1 cellular context compared by ENCODE assay signal in the genomic region with DNA sequence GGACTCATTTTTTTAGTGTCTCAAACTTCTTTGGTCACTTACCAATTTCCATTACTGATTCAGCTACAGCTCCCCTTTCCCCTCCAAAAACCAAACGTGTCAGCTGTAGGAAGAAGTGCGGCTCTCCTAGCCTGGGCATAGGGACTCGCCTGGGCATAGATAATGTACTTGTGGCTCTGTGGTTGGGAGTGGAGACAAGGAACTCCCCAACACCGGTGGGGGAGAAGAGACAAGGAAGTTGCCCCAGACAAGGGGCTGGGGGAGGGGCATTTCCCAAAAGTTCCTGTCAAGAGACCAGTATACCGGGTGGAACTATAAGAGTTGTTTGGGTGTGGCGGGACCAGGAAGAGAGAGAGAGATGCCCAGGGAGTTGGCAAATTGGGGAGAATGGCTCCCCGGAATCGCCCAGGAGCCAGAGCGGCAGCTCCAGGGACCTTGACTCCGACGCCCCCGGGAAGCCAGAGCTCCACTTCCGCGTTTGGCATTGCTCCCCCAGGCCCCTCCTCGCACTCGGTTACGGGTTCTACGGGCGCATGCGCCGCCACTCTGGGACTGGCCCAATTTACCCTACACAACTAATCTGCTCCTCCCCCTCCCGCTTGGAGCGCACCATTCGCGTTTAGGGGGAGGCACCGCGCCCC.
TF ChIP-seq lines count a peak whose summit lies in the region.

No MANE protein-coding gene starts in this region.

TF ChIP-seq in HepG2, 621 proteins besides CTCF, POLR2A, EP300 and RAD21 (continued from another document and continues in another):
- TF ChIP-seq, protein P1, sequence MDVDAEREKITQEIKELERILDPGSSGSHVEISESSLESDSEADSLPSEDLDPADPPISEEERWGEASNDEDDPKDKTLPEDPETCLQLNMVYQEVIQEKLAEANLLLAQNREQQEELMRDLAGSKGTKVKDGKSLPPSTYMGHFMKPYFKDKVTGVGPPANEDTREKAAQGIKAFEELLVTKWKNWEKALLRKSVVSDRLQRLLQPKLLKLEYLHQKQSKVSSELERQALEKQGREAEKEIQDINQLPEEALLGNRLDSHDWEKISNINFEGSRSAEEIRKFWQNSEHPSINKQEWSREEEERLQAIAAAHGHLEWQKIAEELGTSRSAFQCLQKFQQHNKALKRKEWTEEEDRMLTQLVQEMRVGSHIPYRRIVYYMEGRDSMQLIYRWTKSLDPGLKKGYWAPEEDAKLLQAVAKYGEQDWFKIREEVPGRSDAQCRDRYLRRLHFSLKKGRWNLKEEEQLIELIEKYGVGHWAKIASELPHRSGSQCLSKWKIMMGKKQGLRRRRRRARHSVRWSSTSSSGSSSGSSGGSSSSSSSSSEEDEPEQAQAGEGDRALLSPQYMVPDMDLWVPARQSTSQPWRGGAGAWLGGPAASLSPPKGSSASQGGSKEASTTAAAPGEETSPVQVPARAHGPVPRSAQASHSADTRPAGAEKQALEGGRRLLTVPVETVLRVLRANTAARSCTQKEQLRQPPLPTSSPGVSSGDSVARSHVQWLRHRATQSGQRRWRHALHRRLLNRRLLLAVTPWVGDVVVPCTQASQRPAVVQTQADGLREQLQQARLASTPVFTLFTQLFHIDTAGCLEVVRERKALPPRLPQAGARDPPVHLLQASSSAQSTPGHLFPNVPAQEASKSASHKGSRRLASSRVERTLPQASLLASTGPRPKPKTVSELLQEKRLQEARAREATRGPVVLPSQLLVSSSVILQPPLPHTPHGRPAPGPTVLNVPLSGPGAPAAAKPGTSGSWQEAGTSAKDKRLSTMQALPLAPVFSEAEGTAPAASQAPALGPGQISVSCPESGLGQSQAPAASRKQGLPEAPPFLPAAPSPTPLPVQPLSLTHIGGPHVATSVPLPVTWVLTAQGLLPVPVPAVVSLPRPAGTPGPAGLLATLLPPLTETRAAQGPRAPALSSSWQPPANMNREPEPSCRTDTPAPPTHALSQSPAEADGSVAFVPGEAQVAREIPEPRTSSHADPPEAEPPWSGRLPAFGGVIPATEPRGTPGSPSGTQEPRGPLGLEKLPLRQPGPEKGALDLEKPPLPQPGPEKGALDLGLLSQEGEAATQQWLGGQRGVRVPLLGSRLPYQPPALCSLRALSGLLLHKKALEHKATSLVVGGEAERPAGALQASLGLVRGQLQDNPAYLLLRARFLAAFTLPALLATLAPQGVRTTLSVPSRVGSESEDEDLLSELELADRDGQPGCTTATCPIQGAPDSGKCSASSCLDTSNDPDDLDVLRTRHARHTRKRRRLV (CRISPR knock-in tag; IDR thresholded peaks at IDR 0.05) = no peak
- TF ChIP-seq ZNF766 (CRISPR knock-in tag; IDR thresholded peaks at IDR 0.05; ENCODE audit: borderline replicate concordance) (0 out of 2 replicates have a peak, but pooled peaks have one; percentile 56), KMT2A (CRISPR knock-in tag; IDR thresholded peaks at IDR 0.05) (peak; percentile 5), ARHGAP35 (CRISPR knock-in tag; IDR thresholded peaks at IDR 0.05; ENCODE audit: borderline replicate concordance) (no peak), PHF5A (CRISPR knock-in tag; IDR thresholded peaks at IDR 0.05; ENCODE audit: low read depth, unreplicated experiment) (peak; percentile 19), SMYD3 (CRISPR knock-in tag; IDR thresholded peaks at IDR 0.05) (no peak), KDM5A (IDR thresholded peaks at IDR 0.05; ENCODE audit: borderline replicate concordance, low read length) (0 out of 2 replicates have a peak, but pooled peaks have one; percentile 12), POLR2G (IDR thresholded peaks at IDR 0.05; ENCODE audit: low read depth, low read length) (peak; percentile 94), ZFP91 (CRISPR knock-in tag; IDR thresholded peaks at IDR 0.05; ENCODE audit: borderline replicate concordance) (no peak), ZNF260 (CRISPR knock-in tag; IDR thresholded peaks at IDR 0.05; ENCODE audit: borderline replicate concordance, low read depth) (no peak), ZNF296 (CRISPR knock-in tag; conservative IDR thresholded peaks at IDR 0.05) (no peak), ZIK1 (CRISPR knock-in tag; IDR thresholded peaks at IDR 0.05; ENCODE audit: borderline replicate concordance, low read depth) (peak; percentile 91), MYC (CRISPR knock-in tag; IDR thresholded peaks at IDR 0.05; ENCODE audit: borderline replicate concordance) (no peak; the same call in 1 of the 2 replicates), SRSF4 (IDR thresholded peaks at IDR 0.05; ENCODE audit: low read depth, low read length, poor library complexity, severe bottlenecking) (no peak), KDM1A (CRISPR knock-in tag; IDR thresholded peaks at IDR 0.05) (no peak), POLR2AphosphoS2 (IDR thresholded peaks at IDR 0.05; ENCODE audit: low read depth, low read length) (no peak), TFDP1 (CRISPR knock-in tag; IDR thresholded peaks at IDR 0.05; ENCODE audit: borderline replicate concordance) (no peak), MXD4 (CRISPR knock-in tag; IDR thresholded peaks at IDR 0.05) (no peak; the same call in 1 of the 2 replicates), TBL1XR1 (IDR thresholded peaks at IDR 0.05; ENCODE audit: borderline replicate concordance, low read length, partially characterized antibody) (peak; percentile 20), SP4 (CRISPR knock-in tag; IDR thresholded peaks at IDR 0.05) (no peak), ZNF609 (CRISPR knock-in tag; IDR thresholded peaks at IDR 0.05; ENCODE audit: borderline replicate concordance) (no peak), ZNF24 (IDR thresholded peaks at IDR 0.05) (no peak), ZFAT (CRISPR knock-in tag; conservative IDR thresholded peaks at IDR 0.05) (no peak), YEATS2 (CRISPR knock-in tag; IDR thresholded peaks at IDR 0.05; ENCODE audit: borderline replicate concordance) (no peak), IRF9 (CRISPR knock-in tag; IDR thresholded peaks at IDR 0.05; ENCODE audit: borderline replicate concordance) (peak; percentile 80; the same call in 1 of the 2 replicates)
- TF ChIP-seq, protein P2, sequence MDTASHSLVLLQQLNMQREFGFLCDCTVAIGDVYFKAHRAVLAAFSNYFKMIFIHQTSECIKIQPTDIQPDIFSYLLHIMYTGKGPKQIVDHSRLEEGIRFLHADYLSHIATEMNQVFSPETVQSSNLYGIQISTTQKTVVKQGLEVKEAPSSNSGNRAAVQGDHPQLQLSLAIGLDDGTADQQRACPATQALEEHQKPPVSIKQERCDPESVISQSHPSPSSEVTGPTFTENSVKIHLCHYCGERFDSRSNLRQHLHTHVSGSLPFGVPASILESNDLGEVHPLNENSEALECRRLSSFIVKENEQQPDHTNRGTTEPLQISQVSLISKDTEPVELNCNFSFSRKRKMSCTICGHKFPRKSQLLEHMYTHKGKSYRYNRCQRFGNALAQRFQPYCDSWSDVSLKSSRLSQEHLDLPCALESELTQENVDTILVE (CRISPR knock-in tag; IDR thresholded peaks at IDR 0.05) = no peak
- TF ChIP-seq, protein P3, sequence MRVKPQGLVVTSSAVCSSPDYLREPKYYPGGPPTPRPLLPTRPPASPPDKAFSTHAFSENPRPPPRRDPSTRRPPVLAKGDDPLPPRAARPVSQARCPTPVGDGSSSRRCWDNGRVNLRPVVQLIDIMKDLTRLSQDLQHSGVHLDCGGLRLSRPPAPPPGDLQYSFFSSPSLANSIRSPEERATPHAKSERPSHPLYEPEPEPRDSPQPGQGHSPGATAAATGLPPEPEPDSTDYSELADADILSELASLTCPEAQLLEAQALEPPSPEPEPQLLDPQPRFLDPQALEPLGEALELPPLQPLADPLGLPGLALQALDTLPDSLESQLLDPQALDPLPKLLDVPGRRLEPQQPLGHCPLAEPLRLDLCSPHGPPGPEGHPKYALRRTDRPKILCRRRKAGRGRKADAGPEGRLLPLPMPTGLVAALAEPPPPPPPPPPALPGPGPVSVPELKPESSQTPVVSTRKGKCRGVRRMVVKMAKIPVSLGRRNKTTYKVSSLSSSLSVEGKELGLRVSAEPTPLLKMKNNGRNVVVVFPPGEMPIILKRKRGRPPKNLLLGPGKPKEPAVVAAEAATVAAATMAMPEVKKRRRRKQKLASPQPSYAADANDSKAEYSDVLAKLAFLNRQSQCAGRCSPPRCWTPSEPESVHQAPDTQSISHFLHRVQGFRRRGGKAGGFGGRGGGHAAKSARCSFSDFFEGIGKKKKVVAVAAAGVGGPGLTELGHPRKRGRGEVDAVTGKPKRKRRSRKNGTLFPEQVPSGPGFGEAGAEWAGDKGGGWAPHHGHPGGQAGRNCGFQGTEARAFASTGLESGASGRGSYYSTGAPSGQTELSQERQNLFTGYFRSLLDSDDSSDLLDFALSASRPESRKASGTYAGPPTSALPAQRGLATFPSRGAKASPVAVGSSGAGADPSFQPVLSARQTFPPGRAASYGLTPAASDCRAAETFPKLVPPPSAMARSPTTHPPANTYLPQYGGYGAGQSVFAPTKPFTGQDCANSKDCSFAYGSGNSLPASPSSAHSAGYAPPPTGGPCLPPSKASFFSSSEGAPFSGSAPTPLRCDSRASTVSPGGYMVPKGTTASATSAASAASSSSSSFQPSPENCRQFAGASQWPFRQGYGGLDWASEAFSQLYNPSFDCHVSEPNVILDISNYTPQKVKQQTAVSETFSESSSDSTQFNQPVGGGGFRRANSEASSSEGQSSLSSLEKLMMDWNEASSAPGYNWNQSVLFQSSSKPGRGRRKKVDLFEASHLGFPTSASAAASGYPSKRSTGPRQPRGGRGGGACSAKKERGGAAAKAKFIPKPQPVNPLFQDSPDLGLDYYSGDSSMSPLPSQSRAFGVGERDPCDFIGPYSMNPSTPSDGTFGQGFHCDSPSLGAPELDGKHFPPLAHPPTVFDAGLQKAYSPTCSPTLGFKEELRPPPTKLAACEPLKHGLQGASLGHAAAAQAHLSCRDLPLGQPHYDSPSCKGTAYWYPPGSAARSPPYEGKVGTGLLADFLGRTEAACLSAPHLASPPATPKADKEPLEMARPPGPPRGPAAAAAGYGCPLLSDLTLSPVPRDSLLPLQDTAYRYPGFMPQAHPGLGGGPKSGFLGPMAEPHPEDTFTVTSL (CRISPR knock-in tag; IDR thresholded peaks at IDR 0.05; ENCODE audit: borderline replicate concordance) = peak; percentile 49; the same call in 1 of the 2 replicates
- TF ChIP-seq, protein P4, sequence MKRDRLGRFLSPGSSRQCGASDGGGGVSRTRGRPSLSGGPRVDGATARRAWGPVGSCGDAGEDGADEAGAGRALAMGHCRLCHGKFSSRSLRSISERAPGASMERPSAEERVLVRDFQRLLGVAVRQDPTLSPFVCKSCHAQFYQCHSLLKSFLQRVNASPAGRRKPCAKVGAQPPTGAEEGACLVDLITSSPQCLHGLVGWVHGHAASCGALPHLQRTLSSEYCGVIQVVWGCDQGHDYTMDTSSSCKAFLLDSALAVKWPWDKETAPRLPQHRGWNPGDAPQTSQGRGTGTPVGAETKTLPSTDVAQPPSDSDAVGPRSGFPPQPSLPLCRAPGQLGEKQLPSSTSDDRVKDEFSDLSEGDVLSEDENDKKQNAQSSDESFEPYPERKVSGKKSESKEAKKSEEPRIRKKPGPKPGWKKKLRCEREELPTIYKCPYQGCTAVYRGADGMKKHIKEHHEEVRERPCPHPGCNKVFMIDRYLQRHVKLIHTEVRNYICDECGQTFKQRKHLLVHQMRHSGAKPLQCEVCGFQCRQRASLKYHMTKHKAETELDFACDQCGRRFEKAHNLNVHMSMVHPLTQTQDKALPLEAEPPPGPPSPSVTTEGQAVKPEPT (CRISPR knock-in tag; IDR thresholded peaks at IDR 0.05; ENCODE audit: low read depth) = no peak
